In the genomic region with DNA sequence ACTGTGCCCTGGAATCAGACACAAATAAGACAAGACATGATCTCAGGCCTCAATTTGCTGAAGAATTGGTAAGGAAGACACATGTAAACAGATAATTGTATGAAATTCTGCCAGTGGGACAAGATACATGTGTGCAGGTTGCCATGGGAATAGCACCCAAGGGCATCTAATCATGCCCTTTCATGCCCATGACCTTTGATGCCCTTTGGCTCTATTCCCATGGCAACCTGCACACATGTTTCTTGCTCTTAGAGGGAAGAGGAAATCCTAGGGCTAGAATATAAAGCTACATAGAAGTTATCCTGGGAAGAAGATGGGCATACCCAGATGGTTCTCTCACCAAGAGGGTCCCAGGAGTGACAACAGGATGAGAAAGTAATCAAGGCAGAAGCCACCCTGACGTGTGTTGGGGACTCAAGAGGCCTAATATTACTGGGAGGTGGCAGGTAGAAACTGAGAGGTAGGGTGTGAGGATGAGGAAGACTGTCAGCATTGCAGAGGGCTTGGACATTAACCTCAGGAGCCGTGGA, we compare ENCODE assay signal across 1 cellular context.
TF ChIP-seq lines count a peak whose summit lies in the region.

No MANE protein-coding gene starts in this region.

TF ChIP-seq in K562, 482 proteins besides CTCF, POLR2A, EP300 and RAD21 (continued from another document):
- no peak for TF ChIP-seq IFI16 (CRISPR knock-in tag; IDR thresholded peaks at IDR 0.05)
- no peak for TF ChIP-seq ZNF354B (CRISPR knock-in tag; IDR thresholded peaks at IDR 0.05)
- no peak for TF ChIP-seq ETS2 (tag; IDR thresholded peaks at IDR 0.05; ENCODE audit: borderline replicate concordance, poor library complexity, severe bottlenecking)
- no peak for TF ChIP-seq SNRNP70 (optimal IDR thresholded peaks at IDR 0.05; ENCODE audit: low read depth, low read length)
- peak; percentile 25; the same call in 1 of the 2 replicates for TF ChIP-seq RFX1 (IDR thresholded peaks at IDR 0.05)
- TF ChIP-seq PCBP1 (IDR thresholded peaks at IDR 0.05; ENCODE audit: low read depth, low read length, poor library complexity, severe bottlenecking) = no peak
TF ChIP-seq in K562: peak in this region for 1.
